Comparison of ENCODE assay signal across 9 cellular contexts in the genomic region with DNA sequence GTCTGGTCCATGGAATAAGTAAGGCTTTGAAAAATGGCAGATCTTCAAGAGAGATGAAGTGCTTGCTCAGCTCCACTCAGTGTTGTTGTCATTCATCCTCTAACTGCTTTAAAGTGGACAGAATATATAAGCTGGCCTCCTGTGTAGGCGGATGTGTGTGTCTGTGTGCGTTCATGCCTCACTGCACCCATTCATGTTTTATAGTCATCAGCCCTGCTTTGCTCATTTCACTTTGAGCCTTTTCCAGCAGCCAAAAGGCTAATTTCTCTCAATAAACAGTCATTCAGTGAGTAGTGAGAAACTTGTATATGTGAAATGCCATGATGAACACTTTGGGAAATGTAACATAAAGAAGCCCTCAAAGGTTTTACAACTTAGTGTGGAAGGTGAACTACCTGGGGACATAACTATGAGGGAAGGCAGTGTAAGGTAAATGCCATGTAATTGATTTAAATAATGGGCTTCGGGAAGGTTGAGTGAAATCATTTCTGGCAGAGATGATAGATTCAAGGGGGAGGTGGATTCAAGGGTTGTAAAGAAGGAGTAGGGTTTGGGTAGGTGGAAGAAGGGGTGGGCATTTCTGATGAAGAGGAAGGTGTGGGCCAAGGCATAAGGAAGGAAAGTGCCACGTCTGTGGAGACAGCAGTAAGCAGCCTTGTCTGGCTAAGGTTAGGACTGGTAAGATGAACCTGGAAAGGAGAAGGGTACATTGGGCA. TPM values are rescaled to one million over a fixed set of nuclear protein-coding genes. Genes with fewer than 3 reads are reported as not detected.
A peak's percentile ranks its signal among the peaks of the same experiment; 100 is the strongest.
DNase-seq lines count a peak whose midpoint lies in the region; ATAC-seq and TF ChIP-seq lines count a peak whose summit lies in the region.
"Had no signal": no experiment of that assay in that cellular context is flagged by ENCODE, and none has a peak within 500 bp of the region (broad histone marks: within the 10 kb centered on the region; RNA-seq: fewer than 3 reads in every experiment).

No MANE protein-coding gene starts in this region.

- intact Hi-C loops in heart left ventricle (cut with DNase I), result no loop called here

- ATAC-seq in HG03045 (IDR thresholded peaks at IDR 0.05; ENCODE audit: unreplicated experiment), result peak; percentile 87
- ATAC-seq in heart left ventricle, result no peak

- no peaks in the 10 kb centered on the region for H3K36me3 ChIP-seq in heart left ventricle

- H3K27me3 ChIP-seq in heart left ventricle, result no peaks in the 10 kb centered on the region

- TF ChIP-seq POLR2A in heart left ventricle (IDR thresholded peaks at IDR 0.05), result no peak

- no peak overlapping the region for H3K4me3 ChIP-seq in heart left ventricle
- H3K4me3 ChIP-seq: skin epidermis had no signal

- WGBS in heart left ventricle, 4 donors, result 84 to 91% (median 87%) methylated on average over 4 of the region's 4 CpGs

- DNase-seq in GM19240 (ENCODE audit: insufficient read length, low spot score), result peak; percentile 33
- DNase-seq in NCI-H2196 (lab: John Stamatoyannopoulos, UW; ENCODE audit: unreplicated experiment), result peak; percentile 80
- DNase-seq in non-pigmented ciliary epithelial cell (ENCODE audit: low read depth), result peak; percentile 26
- no peak for DNase-seq in cerebellar nuclear complex (lab: John Stamatoyannopoulos, UW)
- DNase-seq in NK-92 treated with Interleukin-12 subunit alpha and Interleukin-12 subunit beta, amount 100 ng/mL, for 24 hours (lab: John Stamatoyannopoulos, UW), result no peak
- no peak for DNase-seq in heart left ventricle
- no peak for DNase-seq in HPDE6-E6E7 (ENCODE audit: extremely low spot score)

- no peak for TF ChIP-seq CTCF in heart left ventricle (IDR thresholded peaks at IDR 0.05)

- no peaks in the 10 kb centered on the region for H3K4me1 ChIP-seq in heart left ventricle

- no peak overlapping the region for H3K27ac ChIP-seq in heart left ventricle
- H3K27ac ChIP-seq: skin epidermis had no signal

- no peaks in the 10 kb centered on the region for H3K9me3 ChIP-seq in heart left ventricle

RNA-seq across cellular contexts. Expression of a gene that starts 15.7 kb away (rescaled TPM):
- total RNA-seq in heart left ventricle, result under 1 TPM in 1 of 9 donors, not detected in 8; 0.69 TPM
- under 1 TPM in 1 of 2 donors, not detected in 1; 0.06 TPM for polyA plus RNA-seq in heart left ventricle

Comparison
In these comparisons a context has a peak if more than half of its experiments do, and no peak if none do; other contexts are left out.
1. DNase-seq: peak in GM19240 (single experiment), NCI-H2196 (single experiment) and non-pigmented ciliary epithelial cell (single experiment); none in cerebellar nuclear complex (0 of 2), NK-92 treated with Interleukin-12 subunit alpha and Interleukin-12 subunit beta, amount 100 ng/mL, for 24 hours (single experiment), heart left ventricle (0 of 5) and HPDE6-E6E7 (single experiment).